ENCODE assay signal across 1 cellular context in the genomic region with DNA sequence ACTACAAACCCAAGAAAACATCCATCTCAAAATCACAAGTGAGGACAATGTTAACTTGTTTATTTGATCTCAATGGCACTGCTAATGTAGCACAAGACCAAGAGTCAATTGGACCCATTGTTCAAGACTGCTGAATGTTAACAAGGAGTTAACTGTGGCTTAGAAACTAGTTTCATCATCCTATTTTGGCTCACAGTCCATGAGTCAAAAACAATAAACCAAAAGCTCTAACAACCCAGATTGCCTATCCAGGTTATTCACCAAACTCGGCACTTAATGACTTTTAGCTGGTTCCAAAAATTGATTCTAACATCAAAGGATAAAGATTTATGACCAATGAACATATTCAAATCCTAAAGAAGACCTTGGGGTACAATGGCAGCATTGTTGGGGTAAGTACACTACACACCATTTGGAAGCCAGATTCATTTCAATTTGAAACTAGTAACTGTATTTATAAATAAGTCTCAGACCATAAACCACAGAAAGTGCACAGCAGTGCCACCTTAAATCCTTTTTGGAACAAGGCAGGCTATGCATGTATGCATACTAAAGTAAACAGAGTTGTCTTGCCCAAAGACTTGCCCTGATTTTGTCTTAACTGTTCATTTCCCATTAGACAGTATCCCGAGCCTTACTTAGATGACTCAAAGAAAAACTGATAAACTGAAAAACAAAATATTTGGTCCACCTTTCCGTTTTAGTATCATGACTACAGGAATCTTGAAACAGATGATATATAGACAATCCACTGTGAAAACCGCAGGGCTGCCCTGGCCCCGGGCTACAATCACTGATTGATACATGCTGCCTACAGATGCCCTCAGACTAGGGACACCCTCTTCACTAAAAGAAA.
TF ChIP-seq lines count a peak whose summit lies in the region.

No MANE protein-coding gene starts in this region.

TF ChIP-seq in SK-N-SH treated with all-trans-retinoic acid at 6 μM for 48 hours, 23 proteins besides CTCF, POLR2A, EP300 and RAD21 (continued from another document):
- TF ChIP-seq, protein P1, sequence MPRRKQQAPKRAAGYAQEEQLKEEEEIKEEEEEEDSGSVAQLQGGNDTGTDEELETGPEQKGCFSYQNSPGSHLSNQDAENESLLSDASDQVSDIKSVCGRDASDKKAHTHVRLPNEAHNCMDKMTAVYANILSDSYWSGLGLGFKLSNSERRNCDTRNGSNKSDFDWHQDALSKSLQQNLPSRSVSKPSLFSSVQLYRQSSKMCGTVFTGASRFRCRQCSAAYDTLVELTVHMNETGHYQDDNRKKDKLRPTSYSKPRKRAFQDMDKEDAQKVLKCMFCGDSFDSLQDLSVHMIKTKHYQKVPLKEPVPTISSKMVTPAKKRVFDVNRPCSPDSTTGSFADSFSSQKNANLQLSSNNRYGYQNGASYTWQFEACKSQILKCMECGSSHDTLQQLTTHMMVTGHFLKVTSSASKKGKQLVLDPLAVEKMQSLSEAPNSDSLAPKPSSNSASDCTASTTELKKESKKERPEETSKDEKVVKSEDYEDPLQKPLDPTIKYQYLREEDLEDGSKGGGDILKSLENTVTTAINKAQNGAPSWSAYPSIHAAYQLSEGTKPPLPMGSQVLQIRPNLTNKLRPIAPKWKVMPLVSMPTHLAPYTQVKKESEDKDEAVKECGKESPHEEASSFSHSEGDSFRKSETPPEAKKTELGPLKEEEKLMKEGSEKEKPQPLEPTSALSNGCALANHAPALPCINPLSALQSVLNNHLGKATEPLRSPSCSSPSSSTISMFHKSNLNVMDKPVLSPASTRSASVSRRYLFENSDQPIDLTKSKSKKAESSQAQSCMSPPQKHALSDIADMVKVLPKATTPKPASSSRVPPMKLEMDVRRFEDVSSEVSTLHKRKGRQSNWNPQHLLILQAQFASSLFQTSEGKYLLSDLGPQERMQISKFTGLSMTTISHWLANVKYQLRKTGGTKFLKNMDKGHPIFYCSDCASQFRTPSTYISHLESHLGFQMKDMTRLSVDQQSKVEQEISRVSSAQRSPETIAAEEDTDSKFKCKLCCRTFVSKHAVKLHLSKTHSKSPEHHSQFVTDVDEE (CRISPR knock-in tag; IDR thresholded peaks at IDR 0.05) = no peak
- TF ChIP-seq RARB (CRISPR knock-in tag; IDR thresholded peaks at IDR 0.05) = no peak
- TF ChIP-seq ZNF565 (CRISPR knock-in tag; conservative IDR thresholded peaks at IDR 0.05; ENCODE audit: low read depth) = no peak
- TF ChIP-seq SNAI2 (CRISPR knock-in tag; IDR thresholded peaks at IDR 0.05) = no peak
- TF ChIP-seq, protein P2, sequence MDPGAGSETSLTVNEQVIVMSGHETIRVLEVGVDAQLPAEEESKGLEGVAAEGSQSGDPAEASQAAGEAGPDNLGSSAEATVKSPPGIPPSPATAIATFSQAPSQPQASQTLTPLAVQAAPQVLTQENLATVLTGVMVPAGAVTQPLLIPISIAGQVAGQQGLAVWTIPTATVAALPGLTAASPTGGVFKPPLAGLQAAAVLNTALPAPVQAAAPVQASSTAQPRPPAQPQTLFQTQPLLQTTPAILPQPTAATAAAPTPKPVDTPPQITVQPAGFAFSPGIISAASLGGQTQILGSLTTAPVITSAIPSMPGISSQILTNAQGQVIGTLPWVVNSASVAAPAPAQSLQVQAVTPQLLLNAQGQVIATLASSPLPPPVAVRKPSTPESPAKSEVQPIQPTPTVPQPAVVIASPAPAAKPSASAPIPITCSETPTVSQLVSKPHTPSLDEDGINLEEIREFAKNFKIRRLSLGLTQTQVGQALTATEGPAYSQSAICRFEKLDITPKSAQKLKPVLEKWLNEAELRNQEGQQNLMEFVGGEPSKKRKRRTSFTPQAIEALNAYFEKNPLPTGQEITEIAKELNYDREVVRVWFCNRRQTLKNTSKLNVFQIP (CRISPR knock-in tag; IDR thresholded peaks at IDR 0.05; ENCODE audit: borderline replicate concordance, low read depth) = no peak
- no peak for TF ChIP-seq GLIS3 (CRISPR knock-in tag; IDR thresholded peaks at IDR 0.05)
- no peak for TF ChIP-seq ARNTL (CRISPR knock-in tag; IDR thresholded peaks at IDR 0.05; ENCODE audit: borderline replicate concordance, low read depth)
